In genomic region chr2:192122946-192123345, GRCh38 we compare ENCODE assay signal across 29 cellular contexts.
"Had no signal": no experiment of that assay in that cellular context is flagged by ENCODE, and none has a peak within 500 bp of the region (broad histone marks: within the 10 kb centered on the region; RNA-seq: fewer than 3 reads in every experiment).

No MANE protein-coding gene starts in this region.

- H3K27me3 ChIP-seq: adrenal gland, body of pancreas, brain microvascular endothelial cell, breast epithelium had no signal

- DNase-seq: activated B cell treated with CpG ODN at 0.5 μM for 24 hours; activated CD4-positive, alpha-beta memory T cell treated with anti-CD3 and anti-CD28 coated beads for 36 hours; activated CD4-positive, alpha-beta T cell treated with anti-CD3 and anti-CD28 coated beads for 4 hours; activated CD4-positive, alpha-beta T cell treated with anti-CD3 and anti-CD28 coated beads, Interleukin-2, amount 10 ng/mL, durations not matched to agents 24 days and 14 days; activated CD4-positive, alpha-beta T cell treated with anti-CD3 and anti-CD28 coated beads, Interleukin-2, amount 50 U/mL, for 1 hour; activated CD4-positive, alpha-beta T cell treated with anti-CD3 and anti-CD28 coated beads, Interleukin-2, amount 50 U/mL, for 4 hours; activated CD4-positive, CD25-positive, alpha-beta regulatory T cell treated with anti-CD3 and anti-CD28 coated beads, Interleukin-2, amount 50 U/mL, for 72 hours; activated CD8-positive, alpha-beta memory T cell treated with anti-CD3 and anti-CD28 coated beads, Interleukin-2, amount 50 U/mL, for 4 hours; activated CD8-positive, alpha-beta T cell treated with anti-CD3 and anti-CD28 coated beads for 36 hours; activated effector memory CD4-positive, alpha-beta T cell treated with anti-CD3 and anti-CD28 coated beads, Interleukin-2, amount 50 U/mL, for 16 hours; activated naive CD4-positive, alpha-beta T cell treated with anti-CD3 and anti-CD28 coated beads, Interleukin-2, amount 10 ng/mL, durations not matched to agents 7 days and 5 days; activated naive CD4-positive, alpha-beta T cell treated with Interleukin-2 at 50 U/mL for 16 hours; activated naive CD8-positive, alpha-beta T cell treated with anti-CD3 and anti-CD28 coated beads, Interleukin-2, amount 10 ng/mL, durations not matched to agents 7 days and 5 days; activated naive CD8-positive, alpha-beta T cell treated with anti-CD3 and anti-CD28 coated beads, Interleukin-2, amount 50 U/mL, for 24 hours; activated T-cell treated with anti-CD3 and anti-CD28 coated beads for 4 hours; activated T-cell treated with anti-CD3 and anti-CD28 coated beads, Interleukin-2, amount 50 U/mL, for 1 hour; activated T-cell treated with anti-CD3 and anti-CD28 coated beads, Interleukin-2, amount 50 U/mL, for 4 hours; activated T-cell treated with anti-CD3 and anti-CD28 coated beads, Interleukin-2, amount 50 U/mL, for 72 hours; adrenal gland; amniotic stem cell; aorta; body of pancreas; brain microvascular endothelial cell; central memory CD4-positive, alpha-beta T cell; T-helper 1 cell; T-helper 2 cell; T-helper 9 cell had no signal

- H3K4me3 ChIP-seq: adrenal gland, body of pancreas, breast epithelium had no signal

- H3K27ac ChIP-seq: adrenal gland, body of pancreas, brain microvascular endothelial cell, breast epithelium, VCaP had no signal

- H3K9me3 ChIP-seq: adrenal gland, body of pancreas, breast epithelium had no signal

- H3K36me3 ChIP-seq: adrenal gland, brain microvascular endothelial cell, breast epithelium had no signal
